ENCODE assay signal across 9 cellular contexts in genomic region chr5:32707394-32707997, GRCh38. TPM values are rescaled to one million over a fixed set of nuclear protein-coding genes. Genes with fewer than 3 reads are reported as not detected.
DNase-seq lines count a peak whose midpoint lies in the region; ATAC-seq, FAIRE-seq and TF ChIP-seq lines count a peak whose summit lies in the region.
"Had no signal": no experiment of that assay in that cellular context is flagged by ENCODE, and none has a peak within 500 bp of the region (broad histone marks: within the 10 kb centered on the region; RNA-seq: fewer than 3 reads in every experiment).

No MANE protein-coding gene starts in this region.

- no peak for TF ChIP-seq EP300 in A549 (IDR thresholded peaks at IDR 0.05)

- ATAC-seq in A549, result no peak
- ATAC-seq in GM23338, result no peak
- no peak for ATAC-seq in sciatic nerve
- ATAC-seq in GM21723 (IDR thresholded peaks at IDR 0.05; ENCODE audit: unreplicated experiment), result no peak

- FAIRE-seq in A549 (lab: Jason Lieb, UNC), result no peak

- H3K79me2 ChIP-seq in GM23338 (replicated peaks; ENCODE audit: insufficient read depth), result no peaks in the 10 kb centered on the region
- no peaks in the 10 kb centered on the region for H3K79me2 ChIP-seq in hepatocyte

- WGBS in A549 (ENCODE audit: missing lambda C conversion rate), result 6% methylated on average over 2 of the region's 2 CpGs
- 25% methylated on average over 2 of the region's 2 CpGs for WGBS in hepatocyte (ENCODE audit: low lambda C conversion rate, missing lambda C conversion rate)

- peaks cover 6% of the 10 kb centered on the region for H3K9me3 Mint-ChIP-seq in GM23338

- peak; percentile 51 to 52 for DNase-seq in A549 (ENCODE audit: low read depth in 1 of 2, low spot score in 1 of 2)
- DNase-seq in GM23338 (ENCODE audit: low spot score), result peak; percentile 74
- DNase-seq in SK-N-DZ (ENCODE audit: low spot score), result peak; percentile 32
- peak; percentile 40 for DNase-seq in hepatocyte (ENCODE audit: low spot score)
- no peak for DNase-seq in sciatic nerve (ENCODE audit: low spot score)
- no peak for DNase-seq in NCI-H345 (lab: John Stamatoyannopoulos, UW)
- DNase-seq in HK-2 (ENCODE audit: unreplicated experiment), result no peak

- no peaks in the 10 kb centered on the region for H3K9me3 ChIP-seq in A549
- no peaks in the 10 kb centered on the region for H3K9me3 ChIP-seq in hepatocyte (ENCODE audit: low read depth)

- POLR2A ChIA-PET in A549 (lab: Yijun Ruan, JAX), result interaction anchor here (0.6 kb wide), 1 partner anchor 157 kb away, joined by 5 read pairs; no protein-coding TSS in a partner anchor

- no peaks in the 10 kb centered on the region for H3K36me3 Mint-ChIP-seq in GM23338 (ENCODE audit: low read depth)

- H4K20me1 ChIP-seq in GM23338 (replicated peaks; ENCODE audit: insufficient read depth), result no peaks in the 10 kb centered on the region
- no peaks in the 10 kb centered on the region for H4K20me1 ChIP-seq in hepatocyte (ENCODE audit: insufficient read depth, poor library complexity, severe bottlenecking)

- peak overlapping the region; percentile 14 to 69; a peak in 4 of 6 replicates for H3K27ac ChIP-seq in A549
- H3K27ac ChIP-seq in GM23338 (ENCODE audit: low read depth), result no peak overlapping the region
- no peak overlapping the region for H3K27ac ChIP-seq in hepatocyte

- TF ChIP-seq CTCF in A549 (IDR thresholded peaks at IDR 0.05), result peak; percentile 86
- peak; percentile 68 to 71 for TF ChIP-seq CTCF in GM23338 (conservative IDR thresholded peaks at IDR 0.05; ENCODE audit: low read depth in 2 of 2)
- peak; percentile 71 for TF ChIP-seq CTCF in hepatocyte (IDR thresholded peaks at IDR 0.05; ENCODE audit: poor library complexity)

- no peak overlapping the region for H3K4me3 ChIP-seq in A549
- no peak overlapping the region for H3K4me3 ChIP-seq in GM23338
- no peak overlapping the region for H3K4me3 ChIP-seq in hepatocyte

- TF ChIP-seq POLR2A in A549 (IDR thresholded peaks at IDR 0.05; ENCODE audit: low read length), result no peak

- H2AFZ ChIP-seq in GM23338, result no peak overlapping the region
- H2AFZ ChIP-seq in hepatocyte, result no peak overlapping the region

- peaks cover 50% of the 10 kb centered on the region for H3K27me3 ChIP-seq in GM23338 (ENCODE audit: insufficient read depth)
- peaks cover 34% of the 10 kb centered on the region for H3K27me3 ChIP-seq in hepatocyte

- CTCF ChIA-PET in A549 (lab: Yijun Ruan, JAX), result interaction anchor here (0.6 to 4.2 kb wide), 29 partner anchors 30 to 715 kb away, joined by 3 to 30 read pairs (median 3); no protein-coding TSS in a partner anchor

- H3K36me3 ChIP-seq in GM23338 (ENCODE audit: insufficient read depth) (no peaks in the 10 kb centered on the region), hepatocyte (replicated peaks; ENCODE audit: insufficient read depth, low read depth) (no peaks in the 10 kb centered on the region)

- no peaks in the 10 kb centered on the region for H3F3A ChIP-seq in GM23338 (replicated peaks; ENCODE audit: low read depth)

- H3K27ac Mint-ChIP-seq in GM23338, result no peak overlapping the region

- H3K27me3 Mint-ChIP-seq in GM23338 (ENCODE audit: insufficient read depth, low read depth, poor library complexity), result peaks cover 48% of the 10 kb centered on the region

- TF ChIP-seq RAD21 in A549 (conservative IDR thresholded peaks at IDR 0.05 in 1 of 2, IDR thresholded peaks at IDR 0.05 in 1 of 2), result peak; percentile 90 to 91

- H3K4me1 ChIP-seq in A549 (peaks cover 16% of the 10 kb centered on the region; the same call in 1 of the 3 replicates), GM23338 (ENCODE audit: insufficient read depth) (peaks cover 19% of the 10 kb centered on the region), hepatocyte (ENCODE audit: insufficient read depth) (no peaks in the 10 kb centered on the region)

- peaks cover 22% of the 10 kb centered on the region for H3K4me1 Mint-ChIP-seq in GM23338

- intact Hi-C loops in sciatic nerve (cut with DNase I), result no loop called here

- H3K4me3 Mint-ChIP-seq in GM23338, result no peak overlapping the region

- no peak overlapping the region for H3K4me2 ChIP-seq in A549
- no peak overlapping the region for H3K4me2 ChIP-seq in GM23338
- no peak overlapping the region for H3K4me2 ChIP-seq in hepatocyte

- H3K9me2 ChIP-seq in GM23338 (ENCODE audit: insufficient read depth) (0 out of 2 replicates have a peak, but pooled peaks cover 3% of the 10 kb centered on the region), hepatocyte (replicated peaks; ENCODE audit: insufficient read depth) (no peaks in the 10 kb centered on the region)

TF ChIP-seq in A549, 52 proteins besides CTCF, POLR2A, EP300 and RAD21:
- no peak for TF ChIP-seq SREBF2 (IDR thresholded peaks at IDR 0.05)
- no peak for TF ChIP-seq NFE2L2 (conservative IDR thresholded peaks at IDR 0.05; ENCODE audit: low read length)
- peak; percentile 93 for TF ChIP-seq SMC3 (IDR thresholded peaks at IDR 0.05)
- no peak for TF ChIP-seq HES2 (IDR thresholded peaks at IDR 0.05)
TF ChIP-seq in A549: peak in this region for 1.

TF ChIP-seq in GM23338, 12 proteins besides CTCF, POLR2A, EP300 and RAD21 (continues in another document):
- TF ChIP-seq, protein P1, sequence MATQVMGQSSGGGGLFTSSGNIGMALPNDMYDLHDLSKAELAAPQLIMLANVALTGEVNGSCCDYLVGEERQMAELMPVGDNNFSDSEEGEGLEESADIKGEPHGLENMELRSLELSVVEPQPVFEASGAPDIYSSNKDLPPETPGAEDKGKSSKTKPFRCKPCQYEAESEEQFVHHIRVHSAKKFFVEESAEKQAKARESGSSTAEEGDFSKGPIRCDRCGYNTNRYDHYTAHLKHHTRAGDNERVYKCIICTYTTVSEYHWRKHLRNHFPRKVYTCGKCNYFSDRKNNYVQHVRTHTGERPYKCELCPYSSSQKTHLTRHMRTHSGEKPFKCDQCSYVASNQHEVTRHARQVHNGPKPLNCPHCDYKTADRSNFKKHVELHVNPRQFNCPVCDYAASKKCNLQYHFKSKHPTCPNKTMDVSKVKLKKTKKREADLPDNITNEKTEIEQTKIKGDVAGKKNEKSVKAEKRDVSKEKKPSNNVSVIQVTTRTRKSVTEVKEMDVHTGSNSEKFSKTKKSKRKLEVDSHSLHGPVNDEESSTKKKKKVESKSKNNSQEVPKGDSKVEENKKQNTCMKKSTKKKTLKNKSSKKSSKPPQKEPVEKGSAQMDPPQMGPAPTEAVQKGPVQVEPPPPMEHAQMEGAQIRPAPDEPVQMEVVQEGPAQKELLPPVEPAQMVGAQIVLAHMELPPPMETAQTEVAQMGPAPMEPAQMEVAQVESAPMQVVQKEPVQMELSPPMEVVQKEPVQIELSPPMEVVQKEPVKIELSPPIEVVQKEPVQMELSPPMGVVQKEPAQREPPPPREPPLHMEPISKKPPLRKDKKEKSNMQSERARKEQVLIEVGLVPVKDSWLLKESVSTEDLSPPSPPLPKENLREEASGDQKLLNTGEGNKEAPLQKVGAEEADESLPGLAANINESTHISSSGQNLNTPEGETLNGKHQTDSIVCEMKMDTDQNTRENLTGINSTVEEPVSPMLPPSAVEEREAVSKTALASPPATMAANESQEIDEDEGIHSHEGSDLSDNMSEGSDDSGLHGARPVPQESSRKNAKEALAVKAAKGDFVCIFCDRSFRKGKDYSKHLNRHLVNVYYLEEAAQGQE (IDR thresholded peaks at IDR 0.05; ENCODE audit: unreplicated experiment), result no peak
- TF ChIP-seq STAT1 (IDR thresholded peaks at IDR 0.05; ENCODE audit: unreplicated experiment) (no peak), EZH2 (IDR thresholded peaks at IDR 0.05; ENCODE audit: low read depth, unreplicated experiment) (no peak), CREB1 (CRISPR knock-in tag; IDR thresholded peaks at IDR 0.05; ENCODE audit: low read depth) (no peak), JUNB (IDR thresholded peaks at IDR 0.05; ENCODE audit: unreplicated experiment) (no peak), ZNF331 (CRISPR knock-in tag; IDR thresholded peaks at IDR 0.05; ENCODE audit: low read depth) (no peak), NANOG (IDR thresholded peaks at IDR 0.05; ENCODE audit: borderline replicate concordance) (no peak)

RNA-seq across cellular contexts. Expression of gene NPR3, which starts 3.6 kb away (rescaled TPM):
- polyA plus RNA-seq in A549 (2011; rRNA removed) (18.6 and 18.9 TPM in 2 replicates), A549 (2017; fragmentation: RNase III; extraction: RNeasy Plus Mini Kit Qiagen cat#74134 plus additional on column Dnase treatment) (16.4 to 18.0 TPM (median 18.0 TPM) in 3 replicates), GM23338 (2016; fragmentation: Nextera tagmentation; extraction: Ambion mirVana) (0.15 TPM in 1 of 2 replicates, not detected in the other), hepatocyte (3.6 and 6.9 TPM in 2 replicates)
- polyA plus RNA-seq in A549 (2012; cell fraction: cytosol; rRNA removed), result 8.6 and 10.1 TPM in 2 replicates
- 9.6 and 11.6 TPM in 2 replicates for polyA plus RNA-seq in A549 (2012; cell fraction: nucleus; rRNA removed)
- 29.0 and 29.8 TPM in 2 replicates for polyA minus RNA-seq in A549 (2011; rRNA and poly(A)+ RNA removed)
- 0.04 and 0.07 TPM in 2 replicates for total RNA-seq in GM23338 (2014; rRNA removed; shearing (Covaris generic))
- 0.05 TPM in 1 of 2 replicates, not detected in the other for polyA plus RNA-seq in SK-N-DZ (2014; cell fraction: cytosol; rRNA removed)
- polyA plus RNA-seq in SK-N-DZ (2014; cell fraction: nucleus; rRNA removed), result 0.23 TPM in 1 of 2 replicates, not detected in the other
- total RNA-seq in hepatocyte (18.9 and 20.0 TPM in 2 replicates), sciatic nerve (16.0 TPM)
- total RNA-seq: T-helper 2 cell treated with Interferon-gamma antibody and Interleukin-4, amounts not matched to agents 100 ng/mL and 5 ng/mL, for 36 hours had no signal

Comparison
In these comparisons a context has a peak if more than half of its experiments do, and no peak if none do; other contexts are left out.
1. DNase-seq: peak in A549 (2 of 2), GM23338 (single experiment), SK-N-DZ (single experiment) and hepatocyte (single experiment); none in sciatic nerve (single experiment), NCI-H345 (single experiment) and HK-2 (single experiment).
2. H3K27ac ChIP-seq: peak in A549 (2 of 2); none in GM23338 (single experiment) and hepatocyte (single experiment).
3. RNA of gene NPR3, which starts 3.6 kb away (total RNA-seq): 18.9 to 20.0 TPM in hepatocyte and 16.0 TPM in sciatic nerve (single experiment); 0.04 to 0.07 TPM in GM23338; every median in the first group is over 10 times any median in the second.
4. Peak in every context shown above with its lines, with median percentiles within 50 percentile points of each other: CTCF ChIP-seq.